In the genomic region with DNA sequence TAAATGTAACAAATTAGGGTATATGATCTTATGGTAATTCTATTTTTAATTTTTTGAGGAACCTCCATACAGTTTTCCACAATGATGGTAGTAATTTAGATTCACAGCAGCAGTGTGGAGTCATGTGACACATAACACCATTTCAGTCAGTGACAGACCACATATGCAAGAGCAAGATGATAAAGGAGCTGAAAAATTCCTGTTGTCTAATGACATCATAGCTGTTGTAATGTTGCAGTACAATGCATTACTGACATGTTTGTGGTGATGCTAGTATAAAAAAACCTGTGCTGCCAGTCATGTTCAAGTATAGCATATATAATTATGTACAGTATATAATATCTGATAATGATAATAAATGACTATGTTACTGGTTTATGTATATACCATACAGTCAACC, we compare ENCODE assay signal across 19 cellular contexts. TPM values are rescaled to one million over a fixed set of nuclear protein-coding genes. Genes with fewer than 3 reads are reported as not detected.
A peak's percentile ranks its signal among the peaks of the same experiment; 100 is the strongest.
DNase-seq lines count a peak whose midpoint lies in the region; ATAC-seq and TF ChIP-seq lines count a peak whose summit lies in the region.
"Had no signal": no experiment of that assay in that cellular context is flagged by ENCODE, and none has a peak within 500 bp of the region (broad histone marks: within the 10 kb centered on the region; RNA-seq: fewer than 3 reads in every experiment).

No MANE protein-coding gene starts in this region.

- H3K4me1 ChIP-seq in GM23338 (ENCODE audit: insufficient read depth) = no peaks in the 10 kb centered on the region
- H3K4me1 ChIP-seq: BE2C had no signal

- H4K20me1 ChIP-seq in GM23338 (replicated peaks; ENCODE audit: insufficient read depth) = no peaks in the 10 kb centered on the region

- H3K9me2 ChIP-seq in GM23338 (ENCODE audit: insufficient read depth) = no peaks in the 10 kb centered on the region

- no peaks in the 10 kb centered on the region for H3K27me3 ChIP-seq in GM23338 (ENCODE audit: insufficient read depth)
- H3K27me3 ChIP-seq: BE2C had no signal

- H3K27ac Mint-ChIP-seq in GM23338 = no peak overlapping the region
- H3K27ac Mint-ChIP-seq: CD4-positive, CD25-positive, alpha-beta regulatory T cell had no signal

- ATAC-seq in GM23338 = no peak
- ATAC-seq in GM21447 (IDR thresholded peaks at IDR 0.05; ENCODE audit: unreplicated experiment) = no peak
- ATAC-seq: HCT116 had no signal

- no peak overlapping the region for H3K4me3 Mint-ChIP-seq in GM23338
- H3K4me3 Mint-ChIP-seq: CD4-positive, CD25-positive, alpha-beta regulatory T cell had no signal

- no peak overlapping the region for H3K4me2 ChIP-seq in GM23338

- no peak overlapping the region for H3K27ac ChIP-seq in GM23338 (ENCODE audit: low read depth)
- H3K27ac ChIP-seq: SK-N-MC had no signal

- H3K27me3 Mint-ChIP-seq in GM23338 (ENCODE audit: insufficient read depth, low read depth, poor library complexity) = no peaks in the 10 kb centered on the region
- H3K27me3 Mint-ChIP-seq: CD4-positive, CD25-positive, alpha-beta regulatory T cell had no signal

- TF ChIP-seq CTCF in cardiac fibroblast (IDR thresholded peaks at IDR 0.05; ENCODE audit: low read depth, low read length) = no peak
- TF ChIP-seq CTCF in GM23338 (conservative IDR thresholded peaks at IDR 0.05; ENCODE audit: low read depth in 2 of 2) = no peak

- H3K36me3 ChIP-seq in GM23338 (ENCODE audit: insufficient read depth) = no peaks in the 10 kb centered on the region
- H3K36me3 ChIP-seq: BE2C had no signal

- DNase-seq in EH (ENCODE audit: low read depth) (peak; percentile 41), NCI-H226 (peak; percentile 46), cardiac fibroblast (ENCODE audit: low read depth in 2 of 2) (peak; percentile 16 to 34), iris pigment epithelial cell (ENCODE audit: low read depth) (peak; percentile 25), GM23338 (ENCODE audit: low spot score) (no peak), iPS-NIHi11 (ENCODE audit: low spot score) (no peak)
- DNase-seq in stimulated activated CD4-positive, alpha-beta T cell treated with anti-CD3 and anti-CD28 coated beads, Interleukin-15, amount 100 ng/mL, for 24 hours = no peak
- DNase-seq: BE2C; CD4-positive, CD25-positive, alpha-beta regulatory T cell; DMS153; NCI-H1694 treated with DMSO at 0.1 percent for 48 hours; NCI-H510A; NCI-H748 treated with DMSO at 0.1 percent for 48 hours; SHP77 had no signal

- H3F3A ChIP-seq in GM23338 (replicated peaks; ENCODE audit: low read depth) = no peaks in the 10 kb centered on the region

- H2AFZ ChIP-seq in GM23338 = no peak overlapping the region

- H3K36me3 Mint-ChIP-seq in GM23338 (ENCODE audit: low read depth) = no peaks in the 10 kb centered on the region
- H3K36me3 Mint-ChIP-seq: CD4-positive, CD25-positive, alpha-beta regulatory T cell had no signal

- H3K4me3 ChIP-seq in cardiac fibroblast (replicated peaks in 1 of 2; ENCODE audit: low read depth in 2 of 2, low read length in 2 of 2) = no peak overlapping the region
- no peak overlapping the region for H3K4me3 ChIP-seq in GM23338
- H3K4me3 ChIP-seq: SK-N-MC had no signal

- H3K4me1 Mint-ChIP-seq in GM23338 = no peaks in the 10 kb centered on the region
- H3K4me1 Mint-ChIP-seq: CD4-positive, CD25-positive, alpha-beta regulatory T cell had no signal

- H3K79me2 ChIP-seq in GM23338 (replicated peaks; ENCODE audit: insufficient read depth) = no peaks in the 10 kb centered on the region

- no peaks in the 10 kb centered on the region; the same call in 2 of the 3 replicates for H3K9me3 Mint-ChIP-seq in GM23338

TF ChIP-seq in GM23338, 12 proteins besides CTCF, POLR2A, EP300 and RAD21 (continues in another document):
- TF ChIP-seq ETS1 (IDR thresholded peaks at IDR 0.05) (no peak), EZH2phosphoT487 (IDR thresholded peaks at IDR 0.05; ENCODE audit: unreplicated experiment) (no peak), STAT1 (IDR thresholded peaks at IDR 0.05; ENCODE audit: unreplicated experiment) (no peak), JUNB (IDR thresholded peaks at IDR 0.05; ENCODE audit: unreplicated experiment) (no peak), ZNF462 (CRISPR knock-in tag; IDR thresholded peaks at IDR 0.05) (no peak), POLR2AphosphoS5 (IDR thresholded peaks at IDR 0.05; ENCODE audit: low read depth) (no peak), ZNF331 (CRISPR knock-in tag; IDR thresholded peaks at IDR 0.05; ENCODE audit: low read depth) (no peak), EZH2 (IDR thresholded peaks at IDR 0.05; ENCODE audit: low read depth, unreplicated experiment) (no peak), NANOG (IDR thresholded peaks at IDR 0.05; ENCODE audit: borderline replicate concordance) (no peak), ZNF114 (CRISPR knock-in tag; IDR thresholded peaks at IDR 0.05) (no peak), CREB1 (CRISPR knock-in tag; IDR thresholded peaks at IDR 0.05; ENCODE audit: low read depth) (no peak)

RNA-seq across cellular contexts. Expression of gene EMCN, which starts 28.5 kb away (rescaled TPM):
- total RNA-seq in GM23338 (2014; rRNA removed; shearing (Covaris generic)) = not detected in 2 replicates
- polyA plus RNA-seq in GM23338 (2016; fragmentation: Nextera tagmentation; extraction: Ambion mirVana) = not detected in 2 replicates
- total RNA-seq: A172; CD4-positive, CD25-positive, alpha-beta regulatory T cell; RPMI7951 had no signal
- polyA plus RNA-seq: CD4-positive, CD25-positive, alpha-beta regulatory T cell had no signal

Comparison
In these comparisons a context has a peak if more than half of its experiments do, and no peak if none do; other contexts are left out.
1. DNase-seq: peak in EH (single experiment), NCI-H226 (single experiment), cardiac fibroblast (2 of 2) and iris pigment epithelial cell (single experiment); none in stimulated activated CD4-positive, alpha-beta T cell treated with anti-CD3 and anti-CD28 coated beads, Interleukin-15, amount 100 ng/mL, for 24 hours (single experiment), GM23338 (single experiment) and iPS-NIHi11 (single experiment).